35 cellular contexts compared by ENCODE assay signal in the genomic region with DNA sequence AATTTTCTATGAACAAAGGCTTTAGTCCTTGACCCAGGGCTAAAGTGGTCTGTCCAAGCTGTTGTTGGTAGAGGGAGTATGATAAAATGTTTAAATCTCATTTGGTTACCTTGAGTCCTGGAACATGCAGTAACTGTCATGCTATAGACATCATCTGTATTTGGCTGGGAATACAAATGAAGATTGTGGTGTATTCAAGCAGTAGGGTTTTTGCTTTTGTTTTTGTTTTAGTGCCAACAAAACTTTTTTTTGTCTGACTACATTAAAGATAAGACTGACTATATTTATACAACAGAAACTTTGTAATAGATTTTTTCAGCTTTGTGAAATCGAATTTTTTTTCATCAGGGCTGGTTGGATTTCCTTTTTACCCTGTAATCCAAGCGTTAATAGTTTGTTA. TPM values are rescaled to one million over a fixed set of nuclear protein-coding genes. Genes with fewer than 3 reads are reported as not detected.
A peak's percentile ranks its signal among the peaks of the same experiment; 100 is the strongest.
DNase-seq lines count a peak whose midpoint lies in the region; ATAC-seq and TF ChIP-seq lines count a peak whose summit lies in the region.
"Had no signal": no experiment of that assay in that cellular context is flagged by ENCODE, and none has a peak within 500 bp of the region (broad histone marks: within the 10 kb centered on the region; RNA-seq: fewer than 3 reads in every experiment).

No MANE protein-coding gene starts in this region.

- H3K56ac ChIP-seq in IMR-90 (ENCODE audit: extremely low read depth, insufficient read depth, low read length) (no peak overlapping the region), H9 (ENCODE audit: insufficient read length, low read depth, low read length) (no peak overlapping the region)

- H3K4me2 ChIP-seq in IMR-90 (ENCODE audit: low read depth, low read length) = no peak overlapping the region
- no peak overlapping the region for H3K4me2 ChIP-seq in H9 (ENCODE audit: insufficient read depth, insufficient read length, low read length)
- H3K4me2 ChIP-seq: A549 had no signal

- no peak overlapping the region for H2AFZ ChIP-seq in IMR-90 (replicated peaks; ENCODE audit: low read length, poor library complexity)
- no peak overlapping the region for H2AFZ ChIP-seq in H9 (ENCODE audit: low read length)

- intact Hi-C loops in IMR-90 (cut with micrococcal nuclease) (no loop called here), testis (cut with DNase I; ENCODE audit: low total_unique reads) (no loop called here)

- no peak overlapping the region for H3K18ac ChIP-seq in IMR-90 (ENCODE audit: low read depth, low read length)
- no peak overlapping the region for H3K18ac ChIP-seq in H9 (ENCODE audit: insufficient read length, low read depth, low read length)

- H3K4me1 ChIP-seq in IMR-90 (ENCODE audit: control insufficient read depth, insufficient read depth, low read length) (peaks cover 8% of the 10 kb centered on the region), testis (peaks cover 10% of the 10 kb centered on the region), H9 (ENCODE audit: insufficient read depth, low read length) (no peaks in the 10 kb centered on the region)
- H3K4me1 ChIP-seq: BE2C, Caco-2 had no signal

- H3K79me1 ChIP-seq in IMR-90 (ENCODE audit: low read depth in 1 of 2, low read length in 2 of 2) (no peaks in the 10 kb centered on the region), H9 (ENCODE audit: insufficient read depth, low read depth, low read length, poor library complexity, severe bottlenecking) (no peaks in the 10 kb centered on the region)

- no peak for TF ChIP-seq CTCF in IMR-90 (conservative IDR thresholded peaks at IDR 0.05; ENCODE audit: low read depth, low read length)
- no peak for TF ChIP-seq CTCF in fibroblast of the aortic adventitia (IDR thresholded peaks at IDR 0.05; ENCODE audit: insufficient read depth, low read length)
- no peak for TF ChIP-seq CTCF in nephron (IDR thresholded peaks at IDR 0.05; ENCODE audit: unreplicated experiment in 3 of 3)
- TF ChIP-seq CTCF in testis (IDR thresholded peaks at IDR 0.05) = no peak
- TF ChIP-seq CTCF in H9 (conservative IDR thresholded peaks at IDR 0.05) = no peak

- H3K9me3 ChIP-seq in IMR-90 (ENCODE audit: control insufficient read depth, insufficient read depth, low read length) = no peaks in the 10 kb centered on the region
- no peaks in the 10 kb centered on the region for H3K9me3 ChIP-seq in testis
- H3K9me3 ChIP-seq in H9 (ENCODE audit: control insufficient read depth, low read depth, low read length) = no peaks in the 10 kb centered on the region
- H3K9me3 ChIP-seq: A549; BE2C; BLaER1; BLaER1 treated with 17β-estradiol and CSF1 and Interleukin-3, amounts not matched to agents 10 nM and 100 nM; Caco-2 had no signal

- H2AK9ac ChIP-seq in IMR-90 (replicated peaks; ENCODE audit: low read depth, low read length, poor library complexity) = no peak overlapping the region

- CTCF ChIA-PET in IMR-90 (lab: Yijun Ruan, JAX) = no interaction called here

- H3K27ac Mint-ChIP-seq in nephron = peak overlapping the region in 2 of 3 experiments; percentile 26 to 34
- no peak overlapping the region for H3K27ac Mint-ChIP-seq in H9
- H3K27ac Mint-ChIP-seq: B cell; CD14-positive monocyte; CD4-positive, alpha-beta T cell; CD4-positive, CD25-positive, alpha-beta regulatory T cell; CD8-positive, alpha-beta T cell had no signal

- dilution Hi-C loops in IMR-90 (cut with HindIII; ENCODE audit: low sequenced_read_pairs, unreplicated experiment) = loop anchor here (25.0 kb wide), 1 partner anchor 131 kb away; no protein-coding TSS in a partner anchor

- H4K20me1 ChIP-seq in IMR-90 (ENCODE audit: insufficient read depth, low read length) (no peaks in the 10 kb centered on the region), H9 (ENCODE audit: control insufficient read depth, insufficient read depth, insufficient read length) (no peaks in the 10 kb centered on the region)
- H4K20me1 ChIP-seq: BLaER1; BLaER1 treated with 17β-estradiol and CSF1 and Interleukin-3, amounts not matched to agents 10 nM and 100 nM had no signal

- H4K5ac ChIP-seq in IMR-90 (ENCODE audit: low read depth, low read length) (no peak overlapping the region), H9 (ENCODE audit: insufficient read length, low read depth, low read length) (no peak overlapping the region)

- H2BK20ac ChIP-seq in IMR-90 (ENCODE audit: low read depth, low read length) (no peak overlapping the region), H9 (ENCODE audit: low read depth, low read length, poor library complexity, severe bottlenecking) (no peak overlapping the region)

- DNase-seq in IMR-90 = peak; percentile 52
- peak; percentile 57 for DNase-seq in fibroblast of the aortic adventitia (ENCODE audit: low read depth)
- no peak for DNase-seq in testis
- no peak for DNase-seq in stimulated activated naive CD4-positive, alpha-beta T cell treated with Interleukin-2 at 50 U/mL for 16 hours (lab: John Stamatoyannopoulos, UW)
- DNase-seq in T-helper 9 cell = no peak
- no peak for DNase-seq in H9
- DNase-seq: 8988T; ACHN; AML-193; BE2C; C1 segment of cervical spinal cord; Caco-2; Calu3; CD4-positive, alpha-beta memory T cell; CD4-positive, alpha-beta T cell; CD4-positive, CD25-positive, alpha-beta regulatory T cell; CD8-positive, alpha-beta memory T cell; CD8-positive, alpha-beta T cell; COR-L47; DMS 273 treated with DMSO at 0.1 percent for 48 hours; DMS153; DMS53; DMS79; DMS79 treated with DMSO at 0.1 percent for 48 hours; DND-41; EL had no signal

- H3K4me1 Mint-ChIP-seq in nephron (peaks cover 23% of the 10 kb centered on the region), H9 (peaks cover 3 to 7% of the 10 kb centered on the region in 2 experiments)
- H3K4me1 Mint-ChIP-seq: CD4-positive, alpha-beta memory T cell; CD8-positive, alpha-beta memory T cell had no signal

- peaks cover 12% of the 10 kb centered on the region for H3K27me3 Mint-ChIP-seq in nephron (ENCODE audit: low read depth)
- H3K27me3 Mint-ChIP-seq in H9 (ENCODE audit: low read depth) = peaks cover 4% of the 10 kb centered on the region
- H3K27me3 Mint-ChIP-seq: CD4-positive, alpha-beta memory T cell; CD4-positive, alpha-beta T cell had no signal

- no CpG with 5 or more reads among the region's 2 CpGs for WGBS in IMR-90 (ENCODE audit: extremely low coverage in 2 of 2, insufficient read length in 1 of 2), 2 experiments
- 56 to 69% methylated on average over 2 of the region's 2 CpGs for WGBS in testis, 2 donors
- no CpG with 5 or more reads among the region's 2 CpGs for WGBS in H9 (ENCODE audit: extremely low coverage, insufficient read length, low lambda C conversion rate)

- no TSS peak for BruUV-seq in IMR-90 (replicated peaks; lab: Mats Ljungman, UMichigan)

- H3K23me2 ChIP-seq in H9 (ENCODE audit: insufficient read length, low read depth, low read length, poor library complexity, severe bottlenecking) = no peaks in the 10 kb centered on the region

- POLR2A ChIA-PET in IMR-90 (lab: Charles Lee; ENCODE audit: unreplicated experiment) = no interaction called here

- H2BK5ac ChIP-seq in IMR-90 (ENCODE audit: low read depth, low read length, poor library complexity, severe bottlenecking) = no peak overlapping the region
- H2BK5ac ChIP-seq in H9 (ENCODE audit: insufficient read length, low read length) = no peak overlapping the region

- TF ChIP-seq RAD21 in IMR-90 (IDR thresholded peaks at IDR 0.05; ENCODE audit: low read length) = no peak

- peaks cover 8% of the 10 kb centered on the region for H3K9me1 ChIP-seq in IMR-90 (ENCODE audit: insufficient read depth, low read length)

- H2BK120ac ChIP-seq in IMR-90 (ENCODE audit: low read depth, low read length) (no peak overlapping the region), H9 (ENCODE audit: low read depth, low read length, poor library complexity, severe bottlenecking) (no peak overlapping the region)

- H3K79me2 ChIP-seq in H9 (ENCODE audit: insufficient read depth, low read length) = no peaks in the 10 kb centered on the region

- no peaks in the 10 kb centered on the region for H3K27me3 ChIP-seq in IMR-90 (ENCODE audit: control insufficient read depth, insufficient read depth, low read length)
- H3K27me3 ChIP-seq in testis = no peaks in the 10 kb centered on the region
- H3K27me3 ChIP-seq in H9 (ENCODE audit: insufficient read depth, low read length) = no peaks in the 10 kb centered on the region
- H3K27me3 ChIP-seq: BE2C; BLaER1; BLaER1 treated with 17β-estradiol and CSF1 and Interleukin-3, amounts not matched to agents 10 nM and 100 nM had no signal

- no peak overlapping the region for H3K4me3 ChIP-seq in IMR-90 (ENCODE audit: insufficient read depth, low read depth, low read length)
- H3K4me3 ChIP-seq in fibroblast of the aortic adventitia (ENCODE audit: low read depth, low read length) = no peak overlapping the region
- no peak overlapping the region for H3K4me3 ChIP-seq in testis
- H3K4me3 ChIP-seq: A549; BLaER1; BLaER1 treated with 17β-estradiol and CSF1 and Interleukin-3, amounts not matched to agents 10 nM and 100 nM had no signal

- in situ Hi-C loops in IMR-90 (cut with MboI; ENCODE audit: low sequenced_read_pairs) = no loop called here

- H2AK5ac ChIP-seq in IMR-90 (ENCODE audit: low read depth, low read length) (no peak overlapping the region), H9 (ENCODE audit: insufficient read length, low read length) (no peak overlapping the region)

- no peak overlapping the region for H3K4me3 Mint-ChIP-seq in nephron
- H3K4me3 Mint-ChIP-seq in H9 = no peak overlapping the region
- H3K4me3 Mint-ChIP-seq: B cell; CD4-positive, alpha-beta memory T cell; CD4-positive, alpha-beta T cell; CD4-positive, CD25-positive, alpha-beta regulatory T cell; CD8-positive, alpha-beta memory T cell; CD8-positive, alpha-beta T cell had no signal

- H3K4ac ChIP-seq in IMR-90 (ENCODE audit: low read depth, low read length) (no peak overlapping the region), H9 (ENCODE audit: low read depth, low read length) (no peak overlapping the region)

- H3K27ac ChIP-seq in IMR-90 (ENCODE audit: insufficient read depth, low read length) (no peak overlapping the region), testis (peak overlapping the region; percentile 24 to 60), H9 (ENCODE audit: insufficient read length, low read depth, low read length) (no peak overlapping the region)
- H3K27ac ChIP-seq: 22Rv1; A549; BLaER1; BLaER1 treated with 17β-estradiol and CSF1 and Interleukin-3, amounts not matched to agents 10 nM and 100 nM; C4-2B had no signal

- H3T11ph ChIP-seq in H9 (ENCODE audit: low read length) = no peak overlapping the region

- no peak overlapping the region for H2BK15ac ChIP-seq in IMR-90 (ENCODE audit: low read depth, low read length)
- H2BK15ac ChIP-seq in H9 (ENCODE audit: low read depth, low read length) = no peak overlapping the region

- no peak for ATAC-seq in IMR-90 (ENCODE audit: low read depth)
- no peak for ATAC-seq in GM18517 (IDR thresholded peaks at IDR 0.05; ENCODE audit: unreplicated experiment)
- ATAC-seq: A549; CD8-positive, alpha-beta T cell had no signal

- H3K36me3 Mint-ChIP-seq in nephron (ENCODE audit: low read depth) = no peaks in the 10 kb centered on the region
- no peaks in the 10 kb centered on the region; a peak in 1 of 7 replicates for H3K36me3 Mint-ChIP-seq in H9 (ENCODE audit: insufficient read depth in 1 of 3, low read depth in 3 of 3)
- H3K36me3 Mint-ChIP-seq: CD14-positive monocyte; CD8-positive, alpha-beta T cell had no signal

- no peak for TF ChIP-seq POLR2A in IMR-90 (IDR thresholded peaks at IDR 0.05; ENCODE audit: low read depth, low read length)
- TF ChIP-seq POLR2A in testis (IDR thresholded peaks at IDR 0.05) = no peak

- no peak overlapping the region for H3K23ac ChIP-seq in IMR-90 (ENCODE audit: low read depth, low read length)
- no peak overlapping the region for H3K23ac ChIP-seq in H9 (ENCODE audit: insufficient read length, low read depth, low read length)

- H4K91ac ChIP-seq in IMR-90 (ENCODE audit: insufficient read depth, low read depth, low read length) (no peak overlapping the region), H9 (ENCODE audit: insufficient read length, low read depth, low read length) (no peak overlapping the region)

- H4K8ac ChIP-seq in IMR-90 (ENCODE audit: low read depth in 2 of 2, low read length in 2 of 2) (no peak overlapping the region), H9 (replicated peaks; ENCODE audit: insufficient read length, low read depth, low read length) (no peak overlapping the region)

- no peaks in the 10 kb centered on the region for H3K9me3 Mint-ChIP-seq in nephron
- no peaks in the 10 kb centered on the region for H3K9me3 Mint-ChIP-seq in H9
- H3K9me3 Mint-ChIP-seq: CD14-positive monocyte; CD4-positive, alpha-beta memory T cell; CD4-positive, alpha-beta T cell; CD4-positive, CD25-positive, alpha-beta regulatory T cell; CD8-positive, alpha-beta memory T cell; CD8-positive, alpha-beta T cell had no signal

- H3K36me3 ChIP-seq in IMR-90 (ENCODE audit: control insufficient read depth, insufficient read depth, low read length) (no peaks in the 10 kb centered on the region), testis (ENCODE audit: low read depth, missing control alignments) (no peaks in the 10 kb centered on the region)
- H3K36me3 ChIP-seq: BE2C; BLaER1; BLaER1 treated with 17β-estradiol and CSF1 and Interleukin-3, amounts not matched to agents 10 nM and 100 nM had no signal

- no peak overlapping the region for H2BK12ac ChIP-seq in H9 (ENCODE audit: insufficient read length, low read depth, low read length)

- H3K9ac ChIP-seq in IMR-90 (ENCODE audit: low read depth, low read length) = no peak overlapping the region
- no peak overlapping the region for H3K9ac ChIP-seq in H9 (ENCODE audit: extremely low read depth, insufficient read length, low read length)
- H3K9ac ChIP-seq: BLaER1; BLaER1 treated with 17β-estradiol and CSF1 and Interleukin-3, amounts not matched to agents 10 nM and 100 nM had no signal

- H3K14ac ChIP-seq in IMR-90 (replicated peaks; ENCODE audit: low read depth, low read length) (no peak overlapping the region), H9 (ENCODE audit: insufficient read depth, low read length) (no peak overlapping the region)

RNA-seq across cellular contexts. Expression of a gene that starts 7.4 kb away (rescaled TPM):
- total RNA-seq in IMR-90 (2012; rRNA removed) (348 and 373 TPM in 2 replicates), fibroblast of the aortic adventitia (ENCODE audit: low replicate concordance) (321 and 576 TPM in 2 replicates), testis (100 to 1,000 TPM; 112 to 149 TPM), H9 (2021) (139 and 144 TPM in 2 replicates)
- polyA plus RNA-seq in IMR-90 (2012; rRNA removed) (214 and 231 TPM in 2 replicates), testis (ENCODE audit: insufficient read depth, low read depth, low replicate concordance) (132 TPM)
- polyA plus RNA-seq in IMR-90 (2012; cell fraction: cytosol; rRNA removed) = 117 and 193 TPM in 2 replicates
- 152 and 416 TPM in 2 replicates for polyA plus RNA-seq in IMR-90 (2012; cell fraction: nucleus; rRNA removed; ENCODE audit: low replicate concordance)

RNA-seq across cellular contexts. Expression of a gene that starts 43.0 kb away (rescaled TPM):
- 1.1 and 1.3 TPM in 2 replicates for total RNA-seq in IMR-90 (2012; rRNA removed)
- 5.0 and 5.3 TPM in 2 replicates for polyA plus RNA-seq in IMR-90 (2012; rRNA removed)
- 2.5 and 5.4 TPM in 2 replicates for polyA plus RNA-seq in IMR-90 (2012; cell fraction: cytosol; rRNA removed)
- 10.8 and 19.0 TPM in 2 replicates for polyA plus RNA-seq in IMR-90 (2012; cell fraction: nucleus; rRNA removed; ENCODE audit: low replicate concordance)
- total RNA-seq in fibroblast of the aortic adventitia (ENCODE audit: low replicate concordance) = 0.36 and 0.90 TPM in 2 replicates
- total RNA-seq in testis = 100 to 1,000 TPM; 107 to 140 TPM
- 59.6 TPM for polyA plus RNA-seq in testis (ENCODE audit: insufficient read depth, low read depth, low replicate concordance)
- 26.7 and 29.2 TPM in 2 replicates for total RNA-seq in H9 (2021)

Comparison
In these comparisons a context has a peak if more than half of its experiments do, and no peak if none do; other contexts are left out.
1. DNase-seq: peak in IMR-90 (single experiment) and fibroblast of the aortic adventitia (single experiment); none in testis (single experiment), stimulated activated naive CD4-positive, alpha-beta T cell treated with Interleukin-2 at 50 U/mL for 16 hours (single experiment), T-helper 9 cell (single experiment) and H9 (single experiment).
2. H3K27ac ChIP-seq: peak in testis (2 of 2); none in IMR-90 (single experiment) and H9 (single experiment).
3. H3K27ac Mint-ChIP-seq: peak in nephron (2 of 3); none in H9 (0 of 3).
4. RNA of a gene that starts 43.0 kb away (total RNA-seq): 107 to 140 TPM in testis and 26.7 to 29.2 TPM in H9; 1.1 to 1.3 TPM in IMR-90 and 0.36 to 0.90 TPM in fibroblast of the aortic adventitia; every median in the first group is over 10 times any median in the second.